ENCODE assay signal across 15 cellular contexts in genomic region chr4:61517144-61517543, GRCh38.
DNase-seq lines count a peak whose midpoint lies in the region; ATAC-seq and TF ChIP-seq lines count a peak whose summit lies in the region.
"Had no signal": no experiment of that assay in that cellular context is flagged by ENCODE, and none has a peak within 500 bp of the region (broad histone marks: within the 10 kb centered on the region; RNA-seq: fewer than 3 reads in every experiment).

No MANE protein-coding gene starts in this region.

- H3K4me1 ChIP-seq in Peyer's patch (no peaks in the 10 kb centered on the region), iPS-18a (ENCODE audit: control insufficient read depth, low read depth, low read length) (peaks cover 24% of the 10 kb centered on the region), neural progenitor cell (peaks cover 53% of the 10 kb centered on the region)
- H3K4me1 ChIP-seq: gastroesophageal sphincter had no signal

- no peak overlapping the region for H3K27ac Mint-ChIP-seq in neural progenitor cell
- H3K27ac Mint-ChIP-seq in stimulated activated effector memory CD8-positive, alpha-beta T cell treated with anti-CD3 and anti-CD28 coated beads, Interleukin-12 subunit alpha, Interleukin-12 subunit beta, amount 100 ng/mL, for 72 hours = no peak overlapping the region
- H3K27ac Mint-ChIP-seq: naive thymus-derived CD4-positive, alpha-beta T cell had no signal

- H3K36me3 ChIP-seq in H7 (replicated peaks; ENCODE audit: control insufficient read depth, insufficient read depth, low read length) (no peaks in the 10 kb centered on the region), Peyer's patch (no peaks in the 10 kb centered on the region), iPS-18a (ENCODE audit: control insufficient read depth, low read depth, low read length) (no peaks in the 10 kb centered on the region), neural progenitor cell (no peaks in the 10 kb centered on the region)
- H3K36me3 ChIP-seq: gastroesophageal sphincter had no signal

- H3K4me3 ChIP-seq in H7 (ENCODE audit: insufficient read depth, low read depth, low read length) (peak overlapping the region; percentile 11; the same call in 1 of the 2 replicates), Peyer's patch (no peak overlapping the region), iPS-18a (ENCODE audit: low read length) (peak overlapping the region; percentile 10), neural progenitor cell (no peak overlapping the region)
- H3K4me3 ChIP-seq: gastroesophageal sphincter had no signal

- no peak for TF ChIP-seq POLR2A in Peyer's patch (IDR thresholded peaks at IDR 0.05)

- H3K27ac ChIP-seq in Peyer's patch (no peak overlapping the region), iPS-18a (ENCODE audit: low read length) (no peak overlapping the region), neural progenitor cell (no peak overlapping the region)
- H3K27ac ChIP-seq: gastroesophageal sphincter had no signal

- H3K9me3 ChIP-seq in Peyer's patch (no peaks in the 10 kb centered on the region), iPS-18a (ENCODE audit: control insufficient read depth, low read depth, low read length) (no peaks in the 10 kb centered on the region), neural progenitor cell (ENCODE audit: low read depth) (no peaks in the 10 kb centered on the region)
- H3K9me3 ChIP-seq: gastroesophageal sphincter had no signal

- DNase-seq in H7 (peak; percentile 67), Peyer's patch (peak in 2 of 3 donors; percentile 72 to 75), neural progenitor cell (ENCODE audit: low spot score) (peak; percentile 70), NCI-H524 (lab: John Stamatoyannopoulos, UW) (no peak)
- DNase-seq in stimulated activated effector memory CD8-positive, alpha-beta T cell treated with anti-CD3 and anti-CD28 coated beads, Interleukin-12 subunit alpha, Interleukin-12 subunit beta, amount 100 ng/mL, for 72 hours (ENCODE audit: low spot score in 2 of 2) = no peak
- DNase-seq in stimulated activated CD4-positive, alpha-beta T cell treated with anti-CD3 and anti-CD28 coated beads, Interleukin-4, amount 100 ng/mL, for 24 hours = no peak
- DNase-seq: activated CD8-positive, alpha-beta memory T cell treated with anti-CD3 and anti-CD28 coated beads for 24 hours; DMS 273 treated with DMSO at 0.1 percent for 48 hours; naive thymus-derived CD4-positive, alpha-beta T cell; NCI-H2081 treated with DMSO at 0.1 percent for 48 hours; NCI-H82; substantia nigra had no signal

- peaks cover 26% of the 10 kb centered on the region for H3K36me3 Mint-ChIP-seq in neural progenitor cell
- no peaks in the 10 kb centered on the region for H3K36me3 Mint-ChIP-seq in stimulated activated effector memory CD8-positive, alpha-beta T cell treated with anti-CD3 and anti-CD28 coated beads, Interleukin-12 subunit alpha, Interleukin-12 subunit beta, amount 100 ng/mL, for 72 hours
- H3K36me3 Mint-ChIP-seq: naive thymus-derived CD4-positive, alpha-beta T cell had no signal

- H3K79me2 ChIP-seq in neural progenitor cell (ENCODE audit: low read depth) = peaks cover 12% of the 10 kb centered on the region

- H3K27me3 ChIP-seq in H7 (ENCODE audit: control insufficient read depth, insufficient read depth, low read length) (no peaks in the 10 kb centered on the region), Peyer's patch (no peaks in the 10 kb centered on the region), iPS-18a (ENCODE audit: control insufficient read depth, insufficient read depth, low read length) (no peaks in the 10 kb centered on the region), neural progenitor cell (no peaks in the 10 kb centered on the region)
- H3K27me3 ChIP-seq: gastroesophageal sphincter had no signal

- ATAC-seq in GM21529 (IDR thresholded peaks at IDR 0.05; ENCODE audit: unreplicated experiment) = no peak
- no peak for ATAC-seq in stimulated activated effector memory CD8-positive, alpha-beta T cell treated with anti-CD3 and anti-CD28 coated beads, Interleukin-12 subunit alpha, Interleukin-12 subunit beta, amount 100 ng/mL, for 72 hours
- ATAC-seq: gastroesophageal sphincter; naive thymus-derived CD4-positive, alpha-beta T cell had no signal

- H3K27me3 Mint-ChIP-seq in neural progenitor cell (ENCODE audit: insufficient read depth, low read depth) = no peaks in the 10 kb centered on the region
- H3K27me3 Mint-ChIP-seq: naive thymus-derived CD4-positive, alpha-beta T cell had no signal

- H4K20me1 ChIP-seq in neural progenitor cell (ENCODE audit: low read depth) = peaks cover 9% of the 10 kb centered on the region

- H3F3A ChIP-seq in neural progenitor cell (ENCODE audit: low read depth) = peaks cover 4% of the 10 kb centered on the region

- peak overlapping the region; percentile 64 for H3K4me2 ChIP-seq in neural progenitor cell

- TF ChIP-seq CTCF in Peyer's patch (IDR thresholded peaks at IDR 0.05) (peak in 4 of 6 experiments; percentile 21 to 64 (median 50)), neural progenitor cell (IDR thresholded peaks at IDR 0.05) (peak; percentile 48)

- peaks cover 2% of the 10 kb centered on the region for H3K9me3 Mint-ChIP-seq in neural progenitor cell
- H3K9me3 Mint-ChIP-seq in stimulated activated effector memory CD8-positive, alpha-beta T cell treated with anti-CD3 and anti-CD28 coated beads, Interleukin-12 subunit alpha, Interleukin-12 subunit beta, amount 100 ng/mL, for 72 hours = peaks cover 17% of the 10 kb centered on the region

- no peak overlapping the region for H3K4me3 Mint-ChIP-seq in neural progenitor cell
- H3K4me3 Mint-ChIP-seq in stimulated activated effector memory CD8-positive, alpha-beta T cell treated with anti-CD3 and anti-CD28 coated beads, Interleukin-12 subunit alpha, Interleukin-12 subunit beta, amount 100 ng/mL, for 72 hours = no peak overlapping the region
- H3K4me3 Mint-ChIP-seq: naive thymus-derived CD4-positive, alpha-beta T cell had no signal

- H2AFZ ChIP-seq in neural progenitor cell (replicated peaks) = no peak overlapping the region

- H3K4me1 Mint-ChIP-seq in neural progenitor cell = peaks cover 7% of the 10 kb centered on the region
- no peaks in the 10 kb centered on the region for H3K4me1 Mint-ChIP-seq in stimulated activated effector memory CD8-positive, alpha-beta T cell treated with anti-CD3 and anti-CD28 coated beads, Interleukin-12 subunit alpha, Interleukin-12 subunit beta, amount 100 ng/mL, for 72 hours
- H3K4me1 Mint-ChIP-seq: naive thymus-derived CD4-positive, alpha-beta T cell had no signal

- H3K9ac ChIP-seq in iPS-18a (ENCODE audit: low read length) (no peak overlapping the region), neural progenitor cell (no peak overlapping the region)

Comparison
In these comparisons a context has a peak if more than half of its experiments do, and no peak if none do; other contexts are left out.
1. DNase-seq: peak in H7 (single experiment), Peyer's patch (2 of 3) and neural progenitor cell (single experiment); none in NCI-H524 (0 of 2), stimulated activated effector memory CD8-positive, alpha-beta T cell treated with anti-CD3 and anti-CD28 coated beads, Interleukin-12 subunit alpha, Interleukin-12 subunit beta, amount 100 ng/mL, for 72 hours (0 of 2) and stimulated activated CD4-positive, alpha-beta T cell treated with anti-CD3 and anti-CD28 coated beads, Interleukin-4, amount 100 ng/mL, for 24 hours (single experiment).
2. H3K4me3 ChIP-seq: peak in H7 (single experiment) and iPS-18a (single experiment); none in Peyer's patch (0 of 4) and neural progenitor cell (single experiment).